ENCODE assay signal across 9 cellular contexts in the genomic region with DNA sequence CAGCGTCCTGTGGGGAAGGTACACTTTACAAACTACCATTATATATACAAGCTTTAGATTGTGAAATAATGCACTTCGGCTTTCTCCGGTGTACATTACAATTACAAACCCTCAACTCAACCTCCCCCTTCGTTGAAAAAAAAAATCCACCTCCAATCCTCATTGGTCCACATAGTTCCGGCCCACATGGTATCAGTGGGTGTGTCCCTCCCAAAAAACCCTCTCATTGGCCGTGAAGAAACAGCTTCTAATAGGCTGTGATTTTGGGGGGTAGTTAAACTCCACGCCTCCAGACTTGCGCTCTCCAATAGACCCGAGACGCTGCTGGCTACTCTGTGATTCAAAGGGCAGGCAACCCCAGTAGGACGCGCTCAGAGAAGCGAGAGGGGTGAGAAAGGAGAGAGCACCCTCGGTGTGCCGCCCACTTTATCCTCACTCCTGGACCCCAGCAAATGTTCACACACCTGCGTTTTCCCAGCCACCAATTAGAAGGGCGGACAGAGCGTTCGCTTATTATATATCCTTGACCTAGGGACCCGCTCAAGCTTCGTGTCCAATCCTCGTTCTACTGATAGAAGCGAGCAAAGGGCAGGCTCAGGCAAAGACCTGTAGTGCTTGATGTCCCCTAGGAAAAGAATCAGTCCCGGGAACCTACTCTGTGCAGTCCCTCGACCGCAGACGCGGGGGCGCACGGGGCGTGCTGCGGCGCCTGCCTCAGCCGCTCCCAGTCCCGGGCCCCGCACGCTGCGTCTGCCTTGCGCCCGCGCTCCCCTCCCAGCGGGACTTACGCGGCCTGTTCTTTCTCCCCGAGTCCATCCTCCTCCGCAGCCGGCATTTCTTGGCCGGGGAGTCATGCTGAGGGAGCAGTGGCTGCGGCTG. TPM values are rescaled to one million over a fixed set of nuclear protein-coding genes. Genes with fewer than 3 reads are reported as not detected.
DNase-seq lines count a peak whose midpoint lies in the region; ATAC-seq and TF ChIP-seq lines count a peak whose summit lies in the region.
"Had no signal": no experiment of that assay in that cellular context is flagged by ENCODE, and none has a peak within 500 bp of the region (broad histone marks: within the 10 kb centered on the region; RNA-seq: fewer than 3 reads in every experiment).

No MANE protein-coding gene starts in this region.

- CTCF ChIA-PET in AG04450 (lab: Charles Lee) = interaction anchor here (0.7 to 1.3 kb wide), 4 partner anchors 24 to 225 kb away, joined by 3 to 9 read pairs (median 4); partner anchors contain the start of gene KIF20B

- peak overlapping the region; percentile 48 for H3K27ac ChIP-seq in AG04450 (ENCODE audit: low read depth, low read length)
- peak overlapping the region; percentile 95 for H3K27ac ChIP-seq in VCaP

- H3K27me3 Mint-ChIP-seq in central memory CD8-positive, alpha-beta T cell = peaks cover 24% of the 10 kb centered on the region
- H3K27me3 Mint-ChIP-seq: IgD-negative memory B cell had no signal

- ATAC-seq in GM18870 (IDR thresholded peaks at IDR 0.05; ENCODE audit: unreplicated experiment) (peak; percentile 91), HG03103 (IDR thresholded peaks at IDR 0.05; ENCODE audit: low read depth, unreplicated experiment) (peak; percentile 85)
- peak; percentile 90 for ATAC-seq in central memory CD8-positive, alpha-beta T cell (replicated peaks; ENCODE audit: extremely low read depth, poor library complexity, severe bottlenecking)

- DNase-seq in AG04450 (ENCODE audit: low read depth, low spot score) (peak; percentile 91), NCI-H2171 (lab: John Stamatoyannopoulos, UW) (peak; percentile 90), iris pigment epithelial cell (ENCODE audit: low read depth) (peak; percentile 99)
- DNase-seq in central memory CD8-positive, alpha-beta T cell (ENCODE audit: low spot score in 2 of 2) = peak; percentile 32 to 56
- peak; percentile 24 to 61 for DNase-seq in stimulated activated CD4-positive, alpha-beta T cell treated with anti-CD3 and anti-CD28 coated beads, Interleukin-12 subunit alpha, Interleukin-12 subunit beta, amount 100 ng/mL, for 24 hours (ENCODE audit: low read depth in 2 of 2)

- peaks cover 14% of the 10 kb centered on the region for H3K4me1 Mint-ChIP-seq in central memory CD8-positive, alpha-beta T cell

- no peaks in the 10 kb centered on the region for H3K27me3 ChIP-seq in AG04450 (ENCODE audit: control insufficient read depth, insufficient read depth, low read length)

- H3K4me3 Mint-ChIP-seq in central memory CD8-positive, alpha-beta T cell = no peak overlapping the region

- H3K9me3 Mint-ChIP-seq in central memory CD8-positive, alpha-beta T cell = no peaks in the 10 kb centered on the region
- H3K9me3 Mint-ChIP-seq: IgD-negative memory B cell had no signal

- H3K9me3 ChIP-seq in AG04450 (ENCODE audit: control insufficient read depth, insufficient read depth, low read length) = no peaks in the 10 kb centered on the region

- H3K36me3 Mint-ChIP-seq in central memory CD8-positive, alpha-beta T cell (ENCODE audit: insufficient read depth) = no peaks in the 10 kb centered on the region
- H3K36me3 Mint-ChIP-seq: IgD-negative memory B cell had no signal

- TF ChIP-seq CTCF in AG04450 (IDR thresholded peaks at IDR 0.05; ENCODE audit: low read depth, low read length) (no peak), VCaP (conservative IDR thresholded peaks at IDR 0.05) (no peak; the same call in 1 of the 2 replicates)

- H3K27ac Mint-ChIP-seq in central memory CD8-positive, alpha-beta T cell (ENCODE audit: low read depth) = no peak overlapping the region

- peak overlapping the region; percentile 79 for H3K4me3 ChIP-seq in AG04450 (ENCODE audit: low read depth, low read length)

- POLR2A ChIA-PET in AG04450 (lab: Yijun Ruan, JAX) = interaction anchor here (0.6 to 1.8 kb wide), 11 partner anchors 10 to 392 kb away, joined by 3 to 34 read pairs (median 5); partner anchors contain the start of genes KIF20B and LIPA

RNA-seq across cellular contexts. Expression of gene PANK1, which starts 1.0 kb away (rescaled TPM):
- 6.9 and 9.2 TPM in 2 replicates for polyA plus RNA-seq in AG04450 (2011; rRNA removed)
- 8.3 and 12.0 TPM in 2 replicates for polyA minus RNA-seq in AG04450 (2011; rRNA and poly(A)+ RNA removed)

RNA-seq across cellular contexts. Expression of gene KIF20B, which starts 57.3 kb away (rescaled TPM):
- 2.4 and 4.5 TPM in 2 replicates for polyA plus RNA-seq in AG04450 (2011; rRNA removed)
- 1.7 and 5.8 TPM in 2 replicates for polyA minus RNA-seq in AG04450 (2011; rRNA and poly(A)+ RNA removed)

Comparison
In these comparisons a context has a peak if more than half of its experiments do, and no peak if none do; other contexts are left out.
1. Peak in every context shown above with its lines: DNase-seq, ATAC-seq, H3K4me3 ChIP-seq and H3K27ac ChIP-seq.
2. DNase-seq: peak in every context shown above with its lines; median percentile 99 in iris pigment epithelial cell; 91 in AG04450; 90 in NCI-H2171; 44 in central memory CD8-positive, alpha-beta T cell; 42 in stimulated activated CD4-positive, alpha-beta T cell treated with anti-CD3 and anti-CD28 coated beads, Interleukin-12 subunit alpha, Interleukin-12 subunit beta, amount 100 ng/mL, for 24 hours.